ENCODE assay signal across 16 cellular contexts in the genomic region with DNA sequence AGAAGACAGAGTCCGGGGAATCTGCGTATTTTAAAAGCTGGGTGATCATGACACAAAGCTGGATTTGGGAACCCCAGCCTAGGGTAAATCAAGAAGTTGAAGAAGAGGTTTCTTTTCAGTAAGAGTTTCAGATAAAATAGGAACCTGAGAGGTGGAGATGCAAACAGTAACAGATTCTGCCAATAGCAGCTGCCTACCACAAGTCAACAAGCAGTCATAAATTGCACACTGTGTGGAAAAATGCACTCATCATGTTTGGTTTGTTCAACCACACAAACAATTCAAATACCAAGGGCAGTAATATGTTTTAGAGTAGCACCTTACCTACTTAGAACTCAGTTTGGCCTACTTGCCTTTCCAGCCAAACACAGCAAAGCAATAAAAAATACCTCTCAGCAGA.
"Had no signal": no experiment of that assay in that cellular context is flagged by ENCODE, and none has a peak within 500 bp of the region (broad histone marks: within the 10 kb centered on the region; RNA-seq: fewer than 3 reads in every experiment).

No MANE protein-coding gene starts in this region.

- ATAC-seq: activated CD4-positive, alpha-beta T cell treated with anti-CD3 and anti-CD28 coated beads for 36 hours; activated T-cell treated with anti-CD3 and anti-CD28 coated beads, Interleukin-2, amount 50 U/mL, for 72 hours had no signal

- H3K27me3 Mint-ChIP-seq: activated CD4-positive, alpha-beta memory T cell treated with anti-CD3 and anti-CD28 coated beads, Interleukin-2, amount 10 ng/mL, durations not matched to agents 7 days and 5 days had no signal

- H3K4me3 Mint-ChIP-seq: activated CD4-positive, alpha-beta memory T cell treated with anti-CD3 and anti-CD28 coated beads, Interleukin-2, amount 10 ng/mL, durations not matched to agents 7 days and 5 days; activated CD4-positive, alpha-beta T cell treated with anti-CD3 and anti-CD28 coated beads for 36 hours; activated naive CD8-positive, alpha-beta T cell treated with anti-CD3 and anti-CD28 coated beads for 36 hours; activated T-cell treated with anti-CD3 and anti-CD28 coated beads, Interleukin-2, amount 50 U/mL, for 72 hours; nephron progenitor cell had no signal

- H3K27ac ChIP-seq: sigmoid colon, suprapubic skin had no signal

- H3K9me3 ChIP-seq: sigmoid colon, suprapubic skin had no signal

- H3K4me3 ChIP-seq: sigmoid colon, suprapubic skin had no signal

- H3K36me3 ChIP-seq: sigmoid colon, suprapubic skin had no signal

- FAIRE-seq: urothelium cell line had no signal

- H3K4me1 Mint-ChIP-seq: activated CD4-positive, alpha-beta memory T cell treated with anti-CD3 and anti-CD28 coated beads, Interleukin-2, amount 10 ng/mL, durations not matched to agents 7 days and 5 days; activated CD4-positive, alpha-beta T cell treated with anti-CD3 and anti-CD28 coated beads for 36 hours; nephron progenitor cell had no signal

- H3K27me3 ChIP-seq: sigmoid colon, suprapubic skin had no signal

- H3K36me3 Mint-ChIP-seq: activated naive CD8-positive, alpha-beta T cell treated with anti-CD3 and anti-CD28 coated beads for 36 hours had no signal

- DNase-seq: activated CD4-positive, alpha-beta memory T cell treated with anti-CD3 and anti-CD28 coated beads, Interleukin-2, amount 10 ng/mL, durations not matched to agents 7 days and 5 days; activated CD4-positive, alpha-beta T cell treated with anti-CD3 and anti-CD28 coated beads for 36 hours; activated gamma-delta T cell treated with Interleukin-2 at 50 U/mL for 16 hours; activated naive CD8-positive, alpha-beta T cell treated with anti-CD3 and anti-CD28 coated beads for 36 hours; activated T-cell treated with anti-CD3 and anti-CD28 coated beads, Interleukin-2, amount 50 U/mL, for 72 hours; cerebellar nuclear complex; dermis blood vessel endothelial cell; hypothalamus; mammary epithelial cell; nephron progenitor cell; sigmoid colon; stimulated activated CD4-positive, alpha-beta T cell treated with anti-CD3 and anti-CD28 coated beads, Interleukin-2, amount 100 ng/mL, for 24 hours; stimulated activated naive CD4-positive, alpha-beta T cell treated with Interleukin-2 at 50 U/mL for 16 hours; T1000 had no signal

- H3K4me1 ChIP-seq: suprapubic skin had no signal

- H3K27ac Mint-ChIP-seq: activated CD4-positive, alpha-beta memory T cell treated with anti-CD3 and anti-CD28 coated beads, Interleukin-2, amount 10 ng/mL, durations not matched to agents 7 days and 5 days; activated CD4-positive, alpha-beta T cell treated with anti-CD3 and anti-CD28 coated beads for 36 hours; activated naive CD8-positive, alpha-beta T cell treated with anti-CD3 and anti-CD28 coated beads for 36 hours; activated T-cell treated with anti-CD3 and anti-CD28 coated beads, Interleukin-2, amount 50 U/mL, for 72 hours; nephron progenitor cell had no signal

- H3K9me3 Mint-ChIP-seq: activated CD4-positive, alpha-beta memory T cell treated with anti-CD3 and anti-CD28 coated beads, Interleukin-2, amount 10 ng/mL, durations not matched to agents 7 days and 5 days; activated naive CD8-positive, alpha-beta T cell treated with anti-CD3 and anti-CD28 coated beads for 36 hours; activated T-cell treated with anti-CD3 and anti-CD28 coated beads, Interleukin-2, amount 50 U/mL, for 72 hours; nephron progenitor cell had no signal
